ENCODE assay signal across 3 cellular contexts in genomic region chr4:44869222-44869882, GRCh38.
TF ChIP-seq lines count a peak whose summit lies in the region.

No MANE protein-coding gene starts in this region.

TF ChIP-seq in SK-N-SH, 30 proteins besides CTCF, POLR2A, EP300 and RAD21 (continued from another document):
- TF ChIP-seq GATA2 (CRISPR knock-in tag; IDR thresholded peaks at IDR 0.05) (no peak), FOXM1 (IDR thresholded peaks at IDR 0.05; ENCODE audit: low read depth) (no peak), USF1 (IDR thresholded peaks at IDR 0.05; ENCODE audit: borderline replicate concordance, low read depth) (no peak), SIN3A (IDR thresholded peaks at IDR 0.05; ENCODE audit: borderline replicate concordance, low read depth, low read length) (no peak), TEAD4 (IDR thresholded peaks at IDR 0.05; ENCODE audit: borderline replicate concordance, insufficient read depth) (no peak), ELF1 (IDR thresholded peaks at IDR 0.05) (no peak), FOSL2 (IDR thresholded peaks at IDR 0.05; ENCODE audit: borderline replicate concordance, low read depth) (no peak), SMC3 (IDR thresholded peaks at IDR 0.05; ENCODE audit: low read depth, low read length) (no peak)

TF ChIP-seq in SK-N-SH treated with all-trans-retinoic acid at 6 μM for 48 hours, 23 proteins besides CTCF, POLR2A, EP300 and RAD21 (continued from another document):
- TF ChIP-seq, protein P1, sequence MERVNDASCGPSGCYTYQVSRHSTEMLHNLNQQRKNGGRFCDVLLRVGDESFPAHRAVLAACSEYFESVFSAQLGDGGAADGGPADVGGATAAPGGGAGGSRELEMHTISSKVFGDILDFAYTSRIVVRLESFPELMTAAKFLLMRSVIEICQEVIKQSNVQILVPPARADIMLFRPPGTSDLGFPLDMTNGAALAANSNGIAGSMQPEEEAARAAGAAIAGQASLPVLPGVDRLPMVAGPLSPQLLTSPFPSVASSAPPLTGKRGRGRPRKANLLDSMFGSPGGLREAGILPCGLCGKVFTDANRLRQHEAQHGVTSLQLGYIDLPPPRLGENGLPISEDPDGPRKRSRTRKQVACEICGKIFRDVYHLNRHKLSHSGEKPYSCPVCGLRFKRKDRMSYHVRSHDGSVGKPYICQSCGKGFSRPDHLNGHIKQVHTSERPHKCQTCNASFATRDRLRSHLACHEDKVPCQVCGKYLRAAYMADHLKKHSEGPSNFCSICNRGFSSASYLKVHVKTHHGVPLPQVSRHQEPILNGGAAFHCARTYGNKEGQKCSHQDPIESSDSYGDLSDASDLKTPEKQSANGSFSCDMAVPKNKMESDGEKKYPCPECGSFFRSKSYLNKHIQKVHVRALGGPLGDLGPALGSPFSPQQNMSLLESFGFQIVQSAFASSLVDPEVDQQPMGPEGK (CRISPR knock-in tag; IDR thresholded peaks at IDR 0.05; ENCODE audit: borderline replicate concordance), result no peak
- no peak for TF ChIP-seq ZNF70 (CRISPR knock-in tag; IDR thresholded peaks at IDR 0.05)
- TF ChIP-seq ZC3H10 (CRISPR knock-in tag; IDR thresholded peaks at IDR 0.05), result no peak
- TF ChIP-seq TOX (CRISPR knock-in tag; IDR thresholded peaks at IDR 0.05; ENCODE audit: borderline replicate concordance), result no peak

TF ChIP-seq in WTC11, 78 proteins besides CTCF, POLR2A, EP300 and RAD21 (continued from another document):
- no peak for TF ChIP-seq CBFB (CRISPR knock-in tag; IDR thresholded peaks at IDR 0.05; ENCODE audit: low read depth)
- no peak for TF ChIP-seq HMGA2 (CRISPR knock-in tag; IDR thresholded peaks at IDR 0.05)
- TF ChIP-seq ELF4 (CRISPR knock-in tag; IDR thresholded peaks at IDR 0.05; ENCODE audit: low read depth), result no peak
- TF ChIP-seq USF1 (CRISPR knock-in tag; IDR thresholded peaks at IDR 0.05), result no peak
- TF ChIP-seq, protein P2, sequence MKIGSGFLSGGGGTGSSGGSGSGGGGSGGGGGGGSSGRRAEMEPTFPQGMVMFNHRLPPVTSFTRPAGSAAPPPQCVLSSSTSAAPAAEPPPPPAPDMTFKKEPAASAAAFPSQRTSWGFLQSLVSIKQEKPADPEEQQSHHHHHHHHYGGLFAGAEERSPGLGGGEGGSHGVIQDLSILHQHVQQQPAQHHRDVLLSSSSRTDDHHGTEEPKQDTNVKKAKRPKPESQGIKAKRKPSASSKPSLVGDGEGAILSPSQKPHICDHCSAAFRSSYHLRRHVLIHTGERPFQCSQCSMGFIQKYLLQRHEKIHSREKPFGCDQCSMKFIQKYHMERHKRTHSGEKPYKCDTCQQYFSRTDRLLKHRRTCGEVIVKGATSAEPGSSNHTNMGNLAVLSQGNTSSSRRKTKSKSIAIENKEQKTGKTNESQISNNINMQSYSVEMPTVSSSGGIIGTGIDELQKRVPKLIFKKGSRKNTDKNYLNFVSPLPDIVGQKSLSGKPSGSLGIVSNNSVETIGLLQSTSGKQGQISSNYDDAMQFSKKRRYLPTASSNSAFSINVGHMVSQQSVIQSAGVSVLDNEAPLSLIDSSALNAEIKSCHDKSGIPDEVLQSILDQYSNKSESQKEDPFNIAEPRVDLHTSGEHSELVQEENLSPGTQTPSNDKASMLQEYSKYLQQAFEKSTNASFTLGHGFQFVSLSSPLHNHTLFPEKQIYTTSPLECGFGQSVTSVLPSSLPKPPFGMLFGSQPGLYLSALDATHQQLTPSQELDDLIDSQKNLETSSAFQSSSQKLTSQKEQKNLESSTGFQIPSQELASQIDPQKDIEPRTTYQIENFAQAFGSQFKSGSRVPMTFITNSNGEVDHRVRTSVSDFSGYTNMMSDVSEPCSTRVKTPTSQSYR (CRISPR knock-in tag; IDR thresholded peaks at IDR 0.05), result no peak
- no peak for TF ChIP-seq ETV6 (CRISPR knock-in tag; IDR thresholded peaks at IDR 0.05)
- no peak for TF ChIP-seq ZNF416 (CRISPR knock-in tag; IDR thresholded peaks at IDR 0.05)
- no peak for TF ChIP-seq MXD4 (CRISPR knock-in tag; IDR thresholded peaks at IDR 0.05; ENCODE audit: borderline replicate concordance)
- no peak for TF ChIP-seq OVOL2 (CRISPR knock-in tag; IDR thresholded peaks at IDR 0.05; ENCODE audit: borderline replicate concordance)
- TF ChIP-seq, protein P3, sequence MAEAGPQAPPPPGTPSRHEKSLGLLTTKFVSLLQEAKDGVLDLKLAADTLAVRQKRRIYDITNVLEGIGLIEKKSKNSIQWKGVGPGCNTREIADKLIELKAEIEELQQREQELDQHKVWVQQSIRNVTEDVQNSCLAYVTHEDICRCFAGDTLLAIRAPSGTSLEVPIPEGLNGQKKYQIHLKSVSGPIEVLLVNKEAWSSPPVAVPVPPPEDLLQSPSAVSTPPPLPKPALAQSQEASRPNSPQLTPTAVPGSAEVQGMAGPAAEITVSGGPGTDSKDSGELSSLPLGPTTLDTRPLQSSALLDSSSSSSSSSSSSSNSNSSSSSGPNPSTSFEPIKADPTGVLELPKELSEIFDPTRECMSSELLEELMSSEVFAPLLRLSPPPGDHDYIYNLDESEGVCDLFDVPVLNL (CRISPR knock-in tag; IDR thresholded peaks at IDR 0.05; ENCODE audit: borderline replicate concordance, low read depth), result no peak
- no peak for TF ChIP-seq FOXK1 (CRISPR knock-in tag; IDR thresholded peaks at IDR 0.05)
- no peak for TF ChIP-seq ZNF671 (CRISPR knock-in tag; IDR thresholded peaks at IDR 0.05)
